8 cellular contexts compared by ENCODE assay signal in genomic region chr15:32536057-32536493, GRCh38. TPM values are rescaled to one million over a fixed set of nuclear protein-coding genes. Genes with fewer than 3 reads are reported as not detected.
DNase-seq lines count a peak whose midpoint lies in the region; ATAC-seq and TF ChIP-seq lines count a peak whose summit lies in the region.
"Not testable (repeated sequence)": the region's sequence is repeated elsewhere in the genome, so short reads cannot be mapped to it uniquely, and the experiment has no call there.

No MANE protein-coding gene starts in this region.

- H3K27ac Mint-ChIP-seq in WTC11 = not testable (repeated sequence)

- POLR2A ChIA-PET in WTC11 (lab: Charles Lee) = not testable (repeated sequence)

- not testable (repeated sequence) for DNase-seq in WTC11 (ENCODE audit: low spot score); Right ventricle myocardium inferior (ENCODE audit: missing footprints); gastrocnemius medialis

- H3K27ac ChIP-seq in gastrocnemius medialis = not testable (repeated sequence)

- CTCF ChIA-PET in WTC11 (lab: Charles Lee) = not testable (repeated sequence)

- not testable (repeated sequence) for TF ChIP-seq CTCF in WTC11 (IDR thresholded peaks at IDR 0.05); gastrocnemius medialis (IDR thresholded peaks at IDR 0.05 in 4 of 5, conservative IDR thresholded peaks at IDR 0.05 in 1 of 5)

- H3K4me1 ChIP-seq in gastrocnemius medialis = not testable (repeated sequence)

- H3K27me3 ChIP-seq in gastrocnemius medialis = not testable (repeated sequence)

- ATAC-seq in GM18505 (IDR thresholded peaks at IDR 0.05; ENCODE audit: unreplicated experiment) = peak; percentile 41
- ATAC-seq in GM19395 (IDR thresholded peaks at IDR 0.05; ENCODE audit: unreplicated experiment) = peak; percentile 40
- ATAC-seq in GM21619 (IDR thresholded peaks at IDR 0.05; ENCODE audit: unreplicated experiment) = peak; percentile 30
- ATAC-seq in HG02870 (IDR thresholded peaks at IDR 0.05; ENCODE audit: unreplicated experiment) = peak; percentile 32
- peak; percentile 44 for ATAC-seq in HG03175 (IDR thresholded peaks at IDR 0.05; ENCODE audit: unreplicated experiment)
- ATAC-seq in WTC11 = peak; percentile 57
- ATAC-seq in Right ventricle myocardium inferior = peak; percentile 27
- peak; percentile 21 to 40 for ATAC-seq in gastrocnemius medialis

- H3K9me3 ChIP-seq in gastrocnemius medialis = not testable (repeated sequence)

- not testable (repeated sequence) for H3K4me1 Mint-ChIP-seq in WTC11

- not testable (repeated sequence) for H3K36me3 Mint-ChIP-seq in WTC11

- not testable (repeated sequence) for H3K27me3 Mint-ChIP-seq in WTC11 (ENCODE audit: low read depth)

- not testable (repeated sequence) for H3K4me3 Mint-ChIP-seq in WTC11

- not testable (repeated sequence) for H3K36me3 ChIP-seq in gastrocnemius medialis

- TF ChIP-seq POLR2A in GM18505 (IDR thresholded peaks at IDR 0.05; ENCODE audit: borderline replicate concordance, extremely low read depth, insufficient read depth, insufficient read length); gastrocnemius medialis (IDR thresholded peaks at IDR 0.05): not testable (repeated sequence)

- not testable (repeated sequence) for H3K9me3 Mint-ChIP-seq in WTC11

- H3K4me3 ChIP-seq in gastrocnemius medialis = not testable (repeated sequence)

- intact Hi-C loops in Right ventricle myocardium inferior (cut with DNase I); gastrocnemius medialis (cut with DNase I; ENCODE audit: low total_unique reads): not testable (repeated sequence)

- in situ Hi-C loops in gastrocnemius medialis (cut with MboI; ENCODE audit: low sequenced_read_pairs in 4 of 4) = not testable (repeated sequence)

RNA-seq across cellular contexts. Expression of gene GOLGA8N, which starts 57.2 kb away (rescaled TPM):
- total RNA-seq in WTC11 (2021) (1.1 to 1.8 TPM (median 1.6 TPM) in 3 replicates), Right ventricle myocardium inferior (10.3 TPM), gastrocnemius medialis (1 to 10 TPM; 1.1 to 5.0 (median 1.9) TPM)
